Comparison of ENCODE assay signal across 9 cellular contexts in genomic region chr5:132428147-132428482, GRCh38. TPM values are rescaled to one million over a fixed set of nuclear protein-coding genes. Genes with fewer than 3 reads are reported as not detected.
DNase-seq lines count a peak whose midpoint lies in the region; ATAC-seq and TF ChIP-seq lines count a peak whose summit lies in the region.
"Had no signal": no experiment of that assay in that cellular context is flagged by ENCODE, and none has a peak within 500 bp of the region (broad histone marks: within the 10 kb centered on the region; RNA-seq: fewer than 3 reads in every experiment).

No MANE protein-coding gene starts in this region.

- no peak for ATAC-seq in activated naive CD8-positive, alpha-beta T cell treated with anti-CD3 and anti-CD28 coated beads, Interleukin-2, amount 50 U/mL, for 24 hours
- ATAC-seq in natural killer cell (no peak), aorta (ENCODE audit: low FRiP score) (no peak)

- H3K9me3 ChIP-seq in aorta (ENCODE audit: control insufficient read depth, low read length), result no peaks in the 10 kb centered on the region

- H3K27ac Mint-ChIP-seq in CD14-positive monocyte (peak overlapping the region; percentile 95 to 98 (median 98)), IgD-negative memory B cell (peak overlapping the region; percentile 90 to 96 (median 95)), natural killer cell (peak overlapping the region; percentile 99 to 100)
- peak overlapping the region; percentile 94 for H3K27ac Mint-ChIP-seq in activated naive CD8-positive, alpha-beta T cell treated with anti-CD3 and anti-CD28 coated beads, Interleukin-2, amount 50 U/mL, for 24 hours

- no peak overlapping the region for H3K4me3 ChIP-seq in aorta (ENCODE audit: low read length in 2 of 2)
- H3K4me3 ChIP-seq: GM23338 had no signal

- H3K27ac ChIP-seq in aorta (ENCODE audit: low read depth in 1 of 2, low read length in 2 of 2), result peak overlapping the region in 1 of 2 donors; percentile 16

- H3K27me3 Mint-ChIP-seq in CD14-positive monocyte (ENCODE audit: low read depth in 3 of 3) (peaks cover 0 to 2% (median 2%) of the 10 kb centered on the region in 3 donors), IgD-negative memory B cell (no peaks in the 10 kb centered on the region), natural killer cell (ENCODE audit: low read depth in 2 of 2) (no peaks in the 10 kb centered on the region)
- H3K27me3 Mint-ChIP-seq in activated naive CD8-positive, alpha-beta T cell treated with anti-CD3 and anti-CD28 coated beads, Interleukin-2, amount 50 U/mL, for 24 hours, result no peaks in the 10 kb centered on the region

- H3K4me3 Mint-ChIP-seq in CD14-positive monocyte, result peak overlapping the region in 1 of 2 donors; percentile 53
- H3K4me3 Mint-ChIP-seq in IgD-negative memory B cell, result peak overlapping the region in 3 of 4 donors; percentile 70 to 85 (median 83)
- H3K4me3 Mint-ChIP-seq in activated naive CD8-positive, alpha-beta T cell treated with anti-CD3 and anti-CD28 coated beads, Interleukin-2, amount 50 U/mL, for 24 hours, result no peak overlapping the region
- H3K4me3 Mint-ChIP-seq in natural killer cell, result peak overlapping the region; percentile 79
- H3K4me3 Mint-ChIP-seq: GM23338 had no signal

- H3K4me1 ChIP-seq in aorta (ENCODE audit: control insufficient read depth in 1 of 2, insufficient read depth in 2 of 2, low read length in 2 of 2), result peaks cover 0 to 3% of the 10 kb centered on the region in 2 donors

- H3K9me3 Mint-ChIP-seq in CD14-positive monocyte, result no peaks in the 10 kb centered on the region
- H3K9me3 Mint-ChIP-seq in IgD-negative memory B cell, result no peaks in the 10 kb centered on the region
- no peaks in the 10 kb centered on the region for H3K9me3 Mint-ChIP-seq in activated naive CD8-positive, alpha-beta T cell treated with anti-CD3 and anti-CD28 coated beads, Interleukin-2, amount 50 U/mL, for 24 hours
- H3K9me3 Mint-ChIP-seq in natural killer cell, result no peaks in the 10 kb centered on the region
- H3K9me3 Mint-ChIP-seq: GM23338 had no signal

- DNase-seq in CD14-positive monocyte (ENCODE audit: low spot score) (no peak), natural killer cell (no peak), NCI-H2196 treated with DMSO at 0.1 percent for 48 hours (lab: John Stamatoyannopoulos, UW; ENCODE audit: unreplicated experiment) (no peak), aorta (no peak), NCI-H1930 (lab: John Stamatoyannopoulos, UW) (no peak)
- no peak for DNase-seq in activated naive CD8-positive, alpha-beta T cell treated with anti-CD3 and anti-CD28 coated beads, Interleukin-2, amount 50 U/mL, for 24 hours
- DNase-seq in activated CD8-positive, alpha-beta memory T cell treated with anti-CD3 and anti-CD28 coated beads for 24 hours, result no peak

- TF ChIP-seq CTCF in CD14-positive monocyte (IDR thresholded peaks at IDR 0.05) (no peak), natural killer cell (IDR thresholded peaks at IDR 0.05) (no peak)

- H3K36me3 Mint-ChIP-seq in CD14-positive monocyte (peaks cover 39 to 42% of the 10 kb centered on the region in 2 donors), IgD-negative memory B cell (no peaks in the 10 kb centered on the region), natural killer cell (peaks cover 9% of the 10 kb centered on the region)
- peaks cover 30% of the 10 kb centered on the region for H3K36me3 Mint-ChIP-seq in activated naive CD8-positive, alpha-beta T cell treated with anti-CD3 and anti-CD28 coated beads, Interleukin-2, amount 50 U/mL, for 24 hours (ENCODE audit: low read depth)

- H3K36me3 ChIP-seq in aorta (ENCODE audit: control insufficient read depth in 1 of 2, insufficient read depth in 2 of 2, low read length in 1 of 2), result no peaks in the 10 kb centered on the region

- H3K27me3 ChIP-seq in aorta (ENCODE audit: control insufficient read depth in 1 of 2, insufficient read depth in 2 of 2, low read length in 1 of 2), result no peaks in the 10 kb centered on the region

- intact Hi-C loops in CD14-positive monocyte (cut with micrococcal nuclease), result loop anchor here (5.0 kb wide), 2 partner anchors 34 to 64 kb away; partner anchors contain the start of gene IRF1 (in 1 of the 2)
- intact Hi-C loops in natural killer cell (cut with micrococcal nuclease), result no loop called here
- intact Hi-C loops in aorta (cut with DNase I), result no loop called here

- peaks cover 99% of the 10 kb centered on the region for H3K4me1 Mint-ChIP-seq in CD14-positive monocyte
- H3K4me1 Mint-ChIP-seq in IgD-negative memory B cell, result peaks cover 76 to 97% (median 85%) of the 10 kb centered on the region in 3 donors
- peaks cover 99% of the 10 kb centered on the region for H3K4me1 Mint-ChIP-seq in activated naive CD8-positive, alpha-beta T cell treated with anti-CD3 and anti-CD28 coated beads, Interleukin-2, amount 50 U/mL, for 24 hours
- peaks cover 100% of the 10 kb centered on the region in 2 donors for H3K4me1 Mint-ChIP-seq in natural killer cell

RNA-seq across cellular contexts. Expression of gene SLC22A5, which starts 58.6 kb away (rescaled TPM):
- 1 to 10 TPM; 2.4 to 3.5 TPM for polyA plus RNA-seq in CD14-positive monocyte
- 1.9 TPM for polyA plus RNA-seq in IgD-negative memory B cell
- 1 to 10 TPM; 1.6 to 5.0 (median 3.9) TPM for total RNA-seq in natural killer cell
- total RNA-seq in aorta, result 10 to 100 TPM in 1 of 2 donors, 1 to 10 TPM in 1; 8.6 to 14.4 TPM
- 1 to 10 TPM; 7.6 to 8.9 TPM for polyA plus RNA-seq in aorta

Comparison
In these comparisons a context has a peak if more than half of its experiments do, and no peak if none do; other contexts are left out.
1. intact Hi-C loops: an anchor here in CD14-positive monocyte (5.0 kb wide); none called in natural killer cell and aorta.